1 cellular context compared by ENCODE assay signal in genomic region chr11:36594316-36594989, GRCh38.
TF ChIP-seq lines count a peak whose summit lies in the region.

A gene with protein sequence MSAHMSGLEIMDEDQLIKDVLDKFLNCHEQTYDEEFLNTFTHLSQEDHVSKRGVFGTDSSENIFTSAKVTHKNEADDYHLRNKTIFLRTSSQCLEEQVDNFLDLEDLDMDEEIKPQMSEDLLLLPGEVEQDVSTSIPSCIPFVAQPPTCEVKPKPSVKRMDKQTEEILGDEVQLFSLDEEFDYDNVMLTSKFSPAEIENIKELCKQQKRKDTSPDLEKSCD (plus strand): TSS chr11:36594502. CDS start chr11:36610104, 15,602 bp downstream.

TF ChIP-seq in HCT116, 20 proteins besides CTCF, POLR2A, EP300 and RAD21 (continued from another document):
- TF ChIP-seq REST (IDR thresholded peaks at IDR 0.05; ENCODE audit: low read depth) (no peak), MAX (IDR thresholded peaks at IDR 0.05) (peak; percentile 69)
